ENCODE assay signal across 1 cellular context in the genomic region with DNA sequence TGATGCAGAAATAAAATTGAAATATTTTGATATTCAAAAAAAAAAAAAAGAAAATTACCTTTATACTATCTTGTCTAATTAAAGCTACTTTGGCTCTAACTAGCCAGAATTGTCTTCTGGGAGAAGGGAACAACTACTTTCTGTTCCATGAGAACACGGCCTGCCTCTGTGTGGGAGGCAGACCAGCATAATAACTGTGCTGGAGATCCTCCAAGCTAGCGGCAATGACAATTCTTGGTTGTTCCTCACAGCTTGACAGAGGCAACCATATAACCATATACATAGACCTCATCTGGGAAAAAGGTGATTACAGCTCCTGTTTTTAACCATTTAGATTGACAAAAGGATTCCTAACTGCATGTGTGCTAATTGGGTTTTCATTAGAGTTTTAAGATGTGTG.
TF ChIP-seq lines count a peak whose summit lies in the region.

No MANE protein-coding gene starts in this region.

TF ChIP-seq in GM23338, 12 proteins besides CTCF, POLR2A, EP300 and RAD21 (continued from another document):
- TF ChIP-seq, protein P1, sequence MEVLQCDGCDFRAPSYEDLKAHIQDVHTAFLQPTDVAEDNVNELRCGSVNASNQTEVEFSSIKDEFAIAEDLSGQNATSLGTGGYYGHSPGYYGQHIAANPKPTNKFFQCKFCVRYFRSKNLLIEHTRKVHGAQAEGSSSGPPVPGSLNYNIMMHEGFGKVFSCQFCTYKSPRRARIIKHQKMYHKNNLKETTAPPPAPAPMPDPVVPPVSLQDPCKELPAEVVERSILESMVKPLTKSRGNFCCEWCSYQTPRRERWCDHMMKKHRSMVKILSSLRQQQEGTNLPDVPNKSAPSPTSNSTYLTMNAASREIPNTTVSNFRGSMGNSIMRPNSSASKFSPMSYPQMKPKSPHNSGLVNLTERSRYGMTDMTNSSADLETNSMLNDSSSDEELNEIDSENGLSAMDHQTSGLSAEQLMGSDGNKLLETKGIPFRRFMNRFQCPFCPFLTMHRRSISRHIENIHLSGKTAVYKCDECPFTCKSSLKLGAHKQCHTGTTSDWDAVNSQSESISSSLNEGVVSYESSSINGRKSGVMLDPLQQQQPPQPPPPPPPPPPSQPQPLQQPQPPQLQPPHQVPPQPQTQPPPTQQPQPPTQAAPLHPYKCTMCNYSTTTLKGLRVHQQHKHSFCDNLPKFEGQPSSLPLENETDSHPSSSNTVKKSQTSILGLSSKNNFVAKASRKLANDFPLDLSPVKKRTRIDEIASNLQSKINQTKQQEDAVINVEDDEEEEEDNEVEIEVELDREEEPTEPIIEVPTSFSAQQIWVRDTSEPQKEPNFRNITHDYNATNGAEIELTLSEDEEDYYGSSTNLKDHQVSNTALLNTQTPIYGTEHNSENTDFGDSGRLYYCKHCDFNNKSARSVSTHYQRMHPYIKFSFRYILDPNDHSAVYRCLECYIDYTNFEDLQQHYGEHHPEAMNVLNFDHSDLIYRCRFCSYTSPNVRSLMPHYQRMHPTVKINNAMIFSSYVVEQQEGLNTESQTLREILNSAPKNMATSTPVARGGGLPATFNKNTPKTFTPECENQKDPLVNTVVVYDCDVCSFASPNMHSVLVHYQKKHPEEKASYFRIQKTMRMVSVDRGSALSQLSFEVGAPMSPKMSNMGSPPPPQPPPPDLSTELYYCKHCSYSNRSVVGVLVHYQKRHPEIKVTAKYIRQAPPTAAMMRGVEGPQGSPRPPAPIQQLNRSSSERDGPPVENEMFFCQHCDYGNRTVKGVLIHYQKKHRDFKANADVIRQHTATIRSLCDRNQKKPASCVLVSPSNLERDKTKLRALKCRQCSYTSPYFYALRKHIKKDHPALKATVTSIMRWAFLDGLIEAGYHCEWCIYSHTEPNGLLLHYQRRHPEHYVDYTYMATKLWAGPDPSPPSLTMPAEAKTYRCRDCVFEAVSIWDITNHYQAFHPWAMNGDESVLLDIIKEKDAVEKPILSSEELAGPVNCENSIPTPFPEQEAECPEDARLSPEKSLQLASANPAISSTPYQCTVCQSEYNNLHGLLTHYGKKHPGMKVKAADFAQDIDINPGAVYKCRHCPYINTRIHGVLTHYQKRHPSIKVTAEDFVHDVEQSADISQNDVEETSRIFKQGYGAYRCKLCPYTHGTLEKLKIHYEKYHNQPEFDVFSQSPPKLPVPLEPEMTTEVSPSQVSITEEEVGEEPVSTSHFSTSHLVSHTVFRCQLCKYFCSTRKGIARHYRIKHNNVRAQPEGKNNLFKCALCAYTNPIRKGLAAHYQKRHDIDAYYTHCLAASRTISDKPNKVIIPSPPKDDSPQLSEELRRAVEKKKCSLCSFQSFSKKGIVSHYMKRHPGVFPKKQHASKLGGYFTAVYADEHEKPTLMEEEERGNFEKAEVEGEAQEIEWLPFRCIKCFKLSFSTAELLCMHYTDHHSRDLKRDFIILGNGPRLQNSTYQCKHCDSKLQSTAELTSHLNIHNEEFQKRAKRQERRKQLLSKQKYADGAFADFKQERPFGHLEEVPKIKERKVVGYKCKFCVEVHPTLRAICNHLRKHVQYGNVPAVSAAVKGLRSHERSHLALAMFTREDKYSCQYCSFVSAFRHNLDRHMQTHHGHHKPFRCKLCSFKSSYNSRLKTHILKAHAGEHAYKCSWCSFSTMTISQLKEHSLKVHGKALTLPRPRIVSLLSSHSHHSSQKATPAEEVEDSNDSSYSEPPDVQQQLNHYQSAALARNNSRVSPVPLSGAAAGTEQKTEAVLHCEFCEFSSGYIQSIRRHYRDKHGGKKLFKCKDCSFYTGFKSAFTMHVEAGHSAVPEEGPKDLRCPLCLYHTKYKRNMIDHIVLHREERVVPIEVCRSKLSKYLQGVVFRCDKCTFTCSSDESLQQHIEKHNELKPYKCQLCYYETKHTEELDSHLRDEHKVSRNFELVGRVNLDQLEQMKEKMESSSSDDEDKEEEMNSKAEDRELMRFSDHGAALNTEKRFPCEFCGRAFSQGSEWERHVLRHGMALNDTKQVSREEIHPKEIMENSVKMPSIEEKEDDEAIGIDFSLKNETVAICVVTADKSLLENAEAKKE (CRISPR knock-in tag; IDR thresholded peaks at IDR 0.05), result no peak
- TF ChIP-seq NANOG (IDR thresholded peaks at IDR 0.05; ENCODE audit: borderline replicate concordance), result no peak
- TF ChIP-seq ZNF114 (CRISPR knock-in tag; IDR thresholded peaks at IDR 0.05), result no peak
- TF ChIP-seq EZH2phosphoT487 (IDR thresholded peaks at IDR 0.05; ENCODE audit: unreplicated experiment), result no peak
